ENCODE assay signal across 8 cellular contexts in genomic region chr11:1559103-1559951, GRCh38. TPM values are rescaled to one million over a fixed set of nuclear protein-coding genes. Genes with fewer than 3 reads are reported as not detected.
DNase-seq lines count a peak whose midpoint lies in the region; ATAC-seq and TF ChIP-seq lines count a peak whose summit lies in the region.

No MANE protein-coding gene starts in this region.

- no peak overlapping the region for H3K27ac Mint-ChIP-seq in progenitor cell of endocrine pancreas

- no peak overlapping the region for H2AFZ ChIP-seq in hepatocyte

- no peak overlapping the region for H3K4me3 Mint-ChIP-seq in progenitor cell of endocrine pancreas (ENCODE audit: low read depth)

- H3K36me3 ChIP-seq in ascending aorta = peaks cover 40 to 44% of the 10 kb centered on the region in 2 donors
- H3K36me3 ChIP-seq in hepatocyte (replicated peaks; ENCODE audit: insufficient read depth, low read depth) = no peaks in the 10 kb centered on the region
- no peaks in the 10 kb centered on the region for H3K36me3 ChIP-seq in skeletal muscle satellite cell (ENCODE audit: insufficient read depth, low read length)

- H3K27ac ChIP-seq in ascending aorta = peak overlapping the region; percentile 93 to 98
- H3K27ac ChIP-seq in hepatocyte = peak overlapping the region; percentile 66

- H3K4me1 Mint-ChIP-seq in progenitor cell of endocrine pancreas (ENCODE audit: low read depth) = peaks cover 3% of the 10 kb centered on the region

- H3K9ac ChIP-seq in skeletal muscle satellite cell (ENCODE audit: low read depth, low read length) = peak overlapping the region; percentile 11

- intact Hi-C loops in ascending aorta (cut with DNase I) = loop anchor here (1.0 to 10.0 kb wide), 2 partner anchors 12 to 715 kb away; partner anchors contain the start of genes POLR2L and TSPAN4

- H3K4me2 ChIP-seq in hepatocyte = peak overlapping the region; percentile 5
- H3K4me2 ChIP-seq in skeletal muscle satellite cell (ENCODE audit: low read length) = peak overlapping the region; percentile 48

- H3K27me3 ChIP-seq in ascending aorta = no peaks in the 10 kb centered on the region
- H3K27me3 ChIP-seq in hepatocyte = no peaks in the 10 kb centered on the region
- no peaks in the 10 kb centered on the region for H3K27me3 ChIP-seq in skeletal muscle satellite cell (ENCODE audit: control insufficient read depth, insufficient read depth, low read length)

- no peaks in the 10 kb centered on the region for H3K9me3 Mint-ChIP-seq in progenitor cell of endocrine pancreas (ENCODE audit: low read depth)

- H4K20me1 ChIP-seq in hepatocyte (ENCODE audit: insufficient read depth, poor library complexity, severe bottlenecking) = no peaks in the 10 kb centered on the region

- no peaks in the 10 kb centered on the region for H3K9me2 ChIP-seq in hepatocyte (replicated peaks; ENCODE audit: insufficient read depth)

- peaks cover 2% of the 10 kb centered on the region for H3K36me3 Mint-ChIP-seq in progenitor cell of endocrine pancreas (ENCODE audit: insufficient read depth)

- peaks cover 15 to 36% of the 10 kb centered on the region in 2 donors for H3K4me1 ChIP-seq in ascending aorta
- H3K4me1 ChIP-seq in hepatocyte (ENCODE audit: insufficient read depth) = peaks cover 40% of the 10 kb centered on the region
- peaks cover 22% of the 10 kb centered on the region for H3K4me1 ChIP-seq in skeletal muscle satellite cell (ENCODE audit: control insufficient read depth, insufficient read depth, low read length)

- TF ChIP-seq CTCF in ascending aorta (IDR thresholded peaks at IDR 0.05) (peak in 1 of 3 experiments; percentile 21), hepatocyte (IDR thresholded peaks at IDR 0.05; ENCODE audit: poor library complexity) (no peak), progenitor cell of endocrine pancreas (IDR thresholded peaks at IDR 0.05; ENCODE audit: unreplicated experiment) (no peak)

- H3K9me3 ChIP-seq in ascending aorta (no peaks in the 10 kb centered on the region), hepatocyte (ENCODE audit: low read depth) (no peaks in the 10 kb centered on the region), skeletal muscle satellite cell (replicated peaks; ENCODE audit: low read length) (no peaks in the 10 kb centered on the region)

- peaks cover 5% of the 10 kb centered on the region for H3K27me3 Mint-ChIP-seq in progenitor cell of endocrine pancreas

- DNase-seq in DMS 273 (lab: John Stamatoyannopoulos, UW; ENCODE audit: unreplicated experiment) = peak; percentile 70
- no peak for DNase-seq in DMS 273 treated with DMSO at 0.1 percent for 48 hours (lab: John Stamatoyannopoulos, UW)
- peak; percentile 90 to 99 for DNase-seq in ascending aorta (ENCODE audit: low spot score in 2 of 2)
- peak; percentile 67 for DNase-seq in hepatocyte (ENCODE audit: low spot score)
- no peak for DNase-seq in progenitor cell of endocrine pancreas (ENCODE audit: low spot score, unreplicated experiment)
- DNase-seq in amniotic stem cell (lab: John Stamatoyannopoulos, UW) = no peak

- no peak for ATAC-seq in GM18498 (IDR thresholded peaks at IDR 0.05; ENCODE audit: unreplicated experiment)

- H3K4me3 ChIP-seq in ascending aorta = peak overlapping the region; percentile 31 to 47
- no peak overlapping the region for H3K4me3 ChIP-seq in hepatocyte
- H3K4me3 ChIP-seq in skeletal muscle satellite cell (ENCODE audit: low read length) = no peak overlapping the region

- no peaks in the 10 kb centered on the region for H3K79me2 ChIP-seq in hepatocyte

- 79% methylated on average over 30 of the region's 30 CpGs for WGBS in hepatocyte (ENCODE audit: low lambda C conversion rate, missing lambda C conversion rate)

RNA-seq across cellular contexts. Expression of gene DUSP8, which starts 12.7 kb away (rescaled TPM):
- total RNA-seq in ascending aorta = 27.0 TPM
- total RNA-seq in hepatocyte = 7.9 and 8.0 TPM in 2 replicates
- 13.0 and 17.7 TPM in 2 replicates for polyA plus RNA-seq in hepatocyte
- not detected in 2 replicates for total RNA-seq in skeletal muscle satellite cell (2012; rRNA removed)
- total RNA-seq in progenitor cell of endocrine pancreas = 15.2 and 15.9 TPM in 2 replicates

RNA-seq across cellular contexts. Expression of gene KRTAP5-1, which starts 25.8 kb away (rescaled TPM):
- total RNA-seq in ascending aorta (not detected), hepatocyte (not detected in 2 replicates), progenitor cell of endocrine pancreas (not detected in 2 replicates)
- 0.28 TPM in 1 of 2 replicates, not detected in the other for polyA plus RNA-seq in hepatocyte
- not detected in 2 replicates for total RNA-seq in skeletal muscle satellite cell (2012; rRNA removed)

RNA-seq across cellular contexts. Expression of gene KRTAP5-2, which starts 38.8 kb away (rescaled TPM):
- total RNA-seq in ascending aorta = not detected
- not detected in 2 replicates for total RNA-seq in hepatocyte
- polyA plus RNA-seq in hepatocyte = not detected in 2 replicates
- total RNA-seq in skeletal muscle satellite cell (2012; rRNA removed) = not detected in 2 replicates
- total RNA-seq in progenitor cell of endocrine pancreas = not detected in 2 replicates

RNA-seq across cellular contexts. Expression of gene KRTAP5-3, which starts 48.9 kb away (rescaled TPM):
- total RNA-seq in ascending aorta (not detected), hepatocyte (not detected in 2 replicates), progenitor cell of endocrine pancreas (not detected in 2 replicates)
- not detected in 2 replicates for polyA plus RNA-seq in hepatocyte
- not detected in 2 replicates for total RNA-seq in skeletal muscle satellite cell (2012; rRNA removed)

Comparison
In these comparisons a context has a peak if more than half of its experiments do, and no peak if none do; other contexts are left out.
1. DNase-seq: peak in DMS 273 (single experiment), ascending aorta (2 of 2) and hepatocyte (single experiment); none in DMS 273 treated with DMSO at 0.1 percent for 48 hours (single experiment), progenitor cell of endocrine pancreas (single experiment) and amniotic stem cell (single experiment).
2. H3K4me3 ChIP-seq: peak in ascending aorta (2 of 2); none in hepatocyte (single experiment) and skeletal muscle satellite cell (single experiment).